ENCODE assay signal across 8 cellular contexts in the genomic region with DNA sequence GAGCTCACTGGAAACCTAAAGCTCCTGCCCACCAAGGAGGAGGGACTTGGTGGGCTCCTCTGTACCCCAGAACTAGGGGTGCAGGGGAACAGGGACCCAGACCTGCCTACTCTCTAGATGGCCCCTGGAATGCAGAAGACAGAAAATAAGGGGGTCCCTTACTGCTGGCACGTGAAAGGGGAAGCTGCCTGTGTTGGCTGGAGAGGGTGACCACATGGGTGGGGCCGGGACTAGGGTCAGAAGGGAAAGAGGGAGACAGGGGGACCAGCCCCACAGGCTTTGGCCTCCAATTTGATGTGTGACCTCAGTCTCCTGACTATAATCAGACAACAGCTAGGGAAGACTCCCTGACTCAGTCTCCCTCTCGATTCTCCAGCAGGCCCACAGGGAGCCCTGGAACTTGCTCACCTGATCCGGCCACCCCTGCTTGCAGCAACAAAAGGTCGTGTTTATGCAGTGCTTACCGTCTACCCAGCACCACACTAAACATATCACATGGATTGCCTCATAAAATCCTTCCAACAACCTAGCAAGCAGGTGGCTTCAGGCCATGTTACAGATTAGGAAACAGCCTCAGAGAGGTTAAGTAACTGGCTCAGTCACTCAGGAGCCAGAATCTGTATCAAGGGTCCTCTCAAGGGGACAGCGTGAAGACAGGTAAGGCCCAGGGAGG. TPM values are rescaled to one million over a fixed set of nuclear protein-coding genes. Genes with fewer than 3 reads are reported as not detected.
DNase-seq lines count a peak whose midpoint lies in the region; ATAC-seq and TF ChIP-seq lines count a peak whose summit lies in the region.
"Had no signal": no experiment of that assay in that cellular context is flagged by ENCODE, and none has a peak within 500 bp of the region (broad histone marks: within the 10 kb centered on the region; RNA-seq: fewer than 3 reads in every experiment).

No MANE protein-coding gene starts in this region.

- no peak overlapping the region for H3K18ac ChIP-seq in IMR-90 (ENCODE audit: low read depth, low read length)

- no peak overlapping the region for H2BK15ac ChIP-seq in IMR-90 (ENCODE audit: low read depth, low read length)

- H3K23ac ChIP-seq in IMR-90 (ENCODE audit: low read depth, low read length): 0 out of 2 replicates have a peak overlapping the region, but pooled peaks have one; percentile 24

- no TSS peak for BruUV-seq in IMR-90 (replicated peaks; lab: Mats Ljungman, UMichigan)

- H3K9me1 ChIP-seq in IMR-90 (ENCODE audit: insufficient read depth, low read length): peaks cover 37% of the 10 kb centered on the region

- H2BK5ac ChIP-seq in IMR-90 (ENCODE audit: low read depth, low read length, poor library complexity, severe bottlenecking): no peak overlapping the region

- H2BK120ac ChIP-seq in IMR-90 (ENCODE audit: low read depth, low read length): no peak overlapping the region

- no peak overlapping the region for H4K91ac ChIP-seq in IMR-90 (ENCODE audit: insufficient read depth, low read depth, low read length)

- peaks cover 5% of the 10 kb centered on the region for H3K36me3 Mint-ChIP-seq in activated T-helper 1 cell treated with anti-CD3 and anti-CD28 coated beads, Interleukin-12 subunit alpha, Interleukin-12 subunit beta, Interleukin-2, Interleukin-4 antibody, amounts not matched to agents 30 ng/mL and 10 ng/mL and 1 ng/mL, durations not matched to agents 14 hours and 24 hours and 36 hours (ENCODE audit: low read depth)

- H3K4me3 ChIP-seq in IMR-90 (ENCODE audit: insufficient read depth, low read depth, low read length): no peak overlapping the region
- no peak overlapping the region for H3K4me3 ChIP-seq in left ventricle myocardium inferior
- H3K4me3 ChIP-seq in gastrocnemius medialis: no peak overlapping the region

- no peak overlapping the region for H3K56ac ChIP-seq in IMR-90 (ENCODE audit: extremely low read depth, insufficient read depth, low read length)

- H2AFZ ChIP-seq in IMR-90 (replicated peaks; ENCODE audit: low read length, poor library complexity): peak overlapping the region; percentile 37

- H3K27me3 Mint-ChIP-seq in activated T-helper 1 cell treated with anti-CD3 and anti-CD28 coated beads, Interleukin-12 subunit alpha, Interleukin-12 subunit beta, Interleukin-2, Interleukin-4 antibody, amounts not matched to agents 30 ng/mL and 10 ng/mL and 1 ng/mL, durations not matched to agents 14 hours and 24 hours and 36 hours (ENCODE audit: insufficient read depth): no peaks in the 10 kb centered on the region

- H2BK20ac ChIP-seq in IMR-90 (ENCODE audit: low read depth, low read length): no peak overlapping the region

- ATAC-seq in IMR-90 (ENCODE audit: low read depth) (no peak), gastrocnemius medialis (peak; percentile 68 to 81), HG02885 (IDR thresholded peaks at IDR 0.05; ENCODE audit: poor library complexity, unreplicated experiment) (no peak), foreskin keratinocyte (no peak)

- no peak overlapping the region for H3K27ac ChIP-seq in IMR-90 (ENCODE audit: insufficient read depth, low read length)
- H3K27ac ChIP-seq in RWPE1: peak overlapping the region; percentile 67
- peak overlapping the region; percentile 40 for H3K27ac ChIP-seq in left ventricle myocardium inferior (replicated peaks)
- H3K27ac ChIP-seq in gastrocnemius medialis: peak overlapping the region; percentile 29 to 47 (median 36)
- H3K27ac ChIP-seq in foreskin keratinocyte: no peak overlapping the region

- TF ChIP-seq RAD21 in IMR-90 (IDR thresholded peaks at IDR 0.05; ENCODE audit: low read length): no peak

- H3K27me3 ChIP-seq in IMR-90 (ENCODE audit: control insufficient read depth, insufficient read depth, low read length): no peaks in the 10 kb centered on the region
- H3K27me3 ChIP-seq in left ventricle myocardium inferior (ENCODE audit: low read depth): no peaks in the 10 kb centered on the region
- no peaks in the 10 kb centered on the region for H3K27me3 ChIP-seq in gastrocnemius medialis
- H3K27me3 ChIP-seq in foreskin keratinocyte: no peaks in the 10 kb centered on the region

- H3K79me1 ChIP-seq in IMR-90 (ENCODE audit: low read depth in 1 of 2, low read length in 2 of 2): peaks cover 41 to 80% of the 10 kb centered on the region in 2 experiments

- H4K5ac ChIP-seq in IMR-90 (ENCODE audit: low read depth, low read length): no peak overlapping the region

- dilution Hi-C loops in IMR-90 (cut with HindIII; ENCODE audit: low sequenced_read_pairs, unreplicated experiment): no loop called here

- H3K9me3 ChIP-seq in IMR-90 (ENCODE audit: control insufficient read depth, insufficient read depth, low read length): no peaks in the 10 kb centered on the region
- no peaks in the 10 kb centered on the region for H3K9me3 ChIP-seq in left ventricle myocardium inferior (replicated peaks)
- H3K9me3 ChIP-seq in gastrocnemius medialis: no peaks in the 10 kb centered on the region

- peaks cover 27% of the 10 kb centered on the region for H4K20me1 ChIP-seq in IMR-90 (ENCODE audit: insufficient read depth, low read length)

- WGBS in IMR-90 (ENCODE audit: extremely low coverage in 2 of 2, insufficient read length in 1 of 2), 2 experiments: 55% methylated on average over 4 of the region's 7 CpGs; no CpG with 5 or more reads in 1 of the 2 experiments

- POLR2A ChIA-PET in IMR-90 (lab: Charles Lee; ENCODE audit: unreplicated experiment): no interaction called here
- POLR2A ChIA-PET in RWPE1 (lab: Yijun Ruan, JAX; ENCODE audit: low non-redundant PET): no interaction called here

- H3K9me3 Mint-ChIP-seq in activated T-helper 1 cell treated with anti-CD3 and anti-CD28 coated beads, Interleukin-12 subunit alpha, Interleukin-12 subunit beta, Interleukin-2, Interleukin-4 antibody, amounts not matched to agents 30 ng/mL and 10 ng/mL and 1 ng/mL, durations not matched to agents 14 hours and 24 hours and 36 hours: no peaks in the 10 kb centered on the region

- in situ Hi-C loops in IMR-90 (cut with MboI; ENCODE audit: low sequenced_read_pairs) (no loop called here), gastrocnemius medialis (cut with MboI; ENCODE audit: low sequenced_read_pairs in 4 of 4) (no loop called here)

- TF ChIP-seq CTCF in IMR-90 (conservative IDR thresholded peaks at IDR 0.05; ENCODE audit: low read depth, low read length): no peak
- TF ChIP-seq CTCF in RWPE1 (conservative IDR thresholded peaks at IDR 0.05; ENCODE audit: low read depth): no peak
- no peak for TF ChIP-seq CTCF in left ventricle myocardium inferior (IDR thresholded peaks at IDR 0.05; ENCODE audit: borderline replicate concordance)
- no peak for TF ChIP-seq CTCF in gastrocnemius medialis (IDR thresholded peaks at IDR 0.05 in 4 of 5, conservative IDR thresholded peaks at IDR 0.05 in 1 of 5)
- TF ChIP-seq CTCF in foreskin keratinocyte (conservative IDR thresholded peaks at IDR 0.05): no peak

- intact Hi-C loops in IMR-90 (cut with micrococcal nuclease) (no loop called here), left ventricle myocardium inferior (cut with micrococcal nuclease) (no loop called here), gastrocnemius medialis (cut with DNase I; ENCODE audit: low total_unique reads) (no loop called here)
- intact Hi-C loops in activated T-helper 1 cell treated with anti-CD3 and anti-CD28 coated beads, Interleukin-12 subunit alpha, Interleukin-12 subunit beta, Interleukin-2, Interleukin-4 antibody, amounts not matched to agents 30 ng/mL and 10 ng/mL and 1 ng/mL, durations not matched to agents 14 hours and 24 hours and 36 hours (cut with micrococcal nuclease): no loop called here

- H2AK9ac ChIP-seq in IMR-90 (replicated peaks; ENCODE audit: low read depth, low read length, poor library complexity): peak overlapping the region; percentile 70

- peaks cover 50% of the 10 kb centered on the region for H3K4me1 Mint-ChIP-seq in activated T-helper 1 cell treated with anti-CD3 and anti-CD28 coated beads, Interleukin-12 subunit alpha, Interleukin-12 subunit beta, Interleukin-2, Interleukin-4 antibody, amounts not matched to agents 30 ng/mL and 10 ng/mL and 1 ng/mL, durations not matched to agents 14 hours and 24 hours and 36 hours (ENCODE audit: low read depth)

- peak overlapping the region; percentile 4; the same call in 1 of the 2 replicates for H2AK5ac ChIP-seq in IMR-90 (ENCODE audit: low read depth, low read length)

- no peak overlapping the region for H3K27ac Mint-ChIP-seq in activated T-helper 1 cell treated with anti-CD3 and anti-CD28 coated beads, Interleukin-12 subunit alpha, Interleukin-12 subunit beta, Interleukin-2, Interleukin-4 antibody, amounts not matched to agents 30 ng/mL and 10 ng/mL and 1 ng/mL, durations not matched to agents 14 hours and 24 hours and 36 hours

- no peak overlapping the region for H3K9ac ChIP-seq in IMR-90 (ENCODE audit: low read depth, low read length)

- DNase-seq in IMR-90 (peak; percentile 29), RWPE1 (ENCODE audit: low spot score) (no peak), left ventricle myocardium inferior (no peak), gastrocnemius medialis (no peak), foreskin keratinocyte (no peak)
- no peak for DNase-seq in activated T-helper 1 cell treated with anti-CD3 and anti-CD28 coated beads, Interleukin-12 subunit alpha, Interleukin-12 subunit beta, Interleukin-2, Interleukin-4 antibody, amounts not matched to agents 30 ng/mL and 10 ng/mL and 1 ng/mL, durations not matched to agents 14 hours and 24 hours and 36 hours (ENCODE audit: low spot score)
- DNase-seq: NCI-H2029 treated with DMSO at 0.1 percent for 48 hours had no signal

- CTCF ChIA-PET in IMR-90 (lab: Yijun Ruan, JAX): no interaction called here
- CTCF ChIA-PET in RWPE1 (lab: Yijun Ruan, JAX): interaction anchor here (0.9 kb wide), 1 partner anchor 17 kb away, joined by 3 read pairs; no protein-coding TSS in a partner anchor

- H3K4me3 Mint-ChIP-seq in activated T-helper 1 cell treated with anti-CD3 and anti-CD28 coated beads, Interleukin-12 subunit alpha, Interleukin-12 subunit beta, Interleukin-2, Interleukin-4 antibody, amounts not matched to agents 30 ng/mL and 10 ng/mL and 1 ng/mL, durations not matched to agents 14 hours and 24 hours and 36 hours: no peak overlapping the region

- H3K14ac ChIP-seq in IMR-90 (replicated peaks; ENCODE audit: low read depth, low read length): 0 out of 2 replicates have a peak overlapping the region, but pooled peaks have one; percentile 45

- TF ChIP-seq POLR2A in IMR-90 (IDR thresholded peaks at IDR 0.05; ENCODE audit: low read depth, low read length) (no peak), gastrocnemius medialis (IDR thresholded peaks at IDR 0.05) (no peak)

- peaks cover 23% of the 10 kb centered on the region for H3K4me1 ChIP-seq in IMR-90 (ENCODE audit: control insufficient read depth, insufficient read depth, low read length)
- peaks cover 41% of the 10 kb centered on the region for H3K4me1 ChIP-seq in left ventricle myocardium inferior
- H3K4me1 ChIP-seq in gastrocnemius medialis: peaks cover 0 to 7% of the 10 kb centered on the region in 2 donors
- H3K4me1 ChIP-seq in foreskin keratinocyte: peaks cover 9% of the 10 kb centered on the region

- H3K4ac ChIP-seq in IMR-90 (ENCODE audit: low read depth, low read length): peak overlapping the region; percentile 23

- H3K36me3 ChIP-seq in IMR-90 (ENCODE audit: control insufficient read depth, insufficient read depth, low read length) (no peaks in the 10 kb centered on the region), left ventricle myocardium inferior (no peaks in the 10 kb centered on the region), gastrocnemius medialis (no peaks in the 10 kb centered on the region)

- no peak overlapping the region for H3K4me2 ChIP-seq in IMR-90 (ENCODE audit: low read depth, low read length)

- H4K8ac ChIP-seq in IMR-90 (ENCODE audit: low read depth in 2 of 2, low read length in 2 of 2): no peak overlapping the region

RNA-seq across cellular contexts. Expression of gene ARAP1, which starts 10.2 kb away (rescaled TPM):
- total RNA-seq in IMR-90 (2012; rRNA removed): 37.6 and 38.0 TPM in 2 replicates
- polyA plus RNA-seq in IMR-90 (2012; rRNA removed): 59.4 and 63.1 TPM in 2 replicates
- polyA plus RNA-seq in IMR-90 (2012; cell fraction: cytosol; rRNA removed): 42.2 and 63.5 TPM in 2 replicates
- 119 and 357 TPM in 2 replicates for polyA plus RNA-seq in IMR-90 (2012; cell fraction: nucleus; rRNA removed; ENCODE audit: low replicate concordance)
- total RNA-seq in left ventricle myocardium inferior: 51.9 TPM
- total RNA-seq in gastrocnemius medialis: 10 to 100 TPM; 18.3 to 52.0 (median 26.0) TPM
- total RNA-seq in activated T-helper 1 cell treated with anti-CD3 and anti-CD28 coated beads, Interleukin-12 subunit alpha, Interleukin-12 subunit beta, Interleukin-2, Interleukin-4 antibody, amounts not matched to agents 30 ng/mL and 10 ng/mL and 1 ng/mL, durations not matched to agents 14 hours and 24 hours and 36 hours: 78.8 and 88.6 TPM in 2 replicates
- total RNA-seq in foreskin keratinocyte: 50.2 and 51.8 TPM in 2 replicates
- polyA plus RNA-seq in foreskin keratinocyte: 38.5 and 40.3 TPM in 2 replicates

RNA-seq across cellular contexts. Expression of gene STARD10, which starts 51.9 kb away (rescaled TPM):
- total RNA-seq in IMR-90 (2012; rRNA removed) (22.2 and 23.8 TPM in 2 replicates), left ventricle myocardium inferior (93.6 TPM), gastrocnemius medialis (100 to 1,000 TPM in 1 of 4 donors, 10 to 100 TPM in 3; 39.1 to 103 (median 71.1) TPM), foreskin keratinocyte (77.4 and 80.2 TPM in 2 replicates)
- polyA plus RNA-seq in IMR-90 (2012; rRNA removed) (32.9 and 37.4 TPM in 2 replicates), foreskin keratinocyte (110 and 113 TPM in 2 replicates)
- 51.8 and 54.8 TPM in 2 replicates for polyA plus RNA-seq in IMR-90 (2012; cell fraction: cytosol; rRNA removed)
- 18.7 and 29.9 TPM in 2 replicates for polyA plus RNA-seq in IMR-90 (2012; cell fraction: nucleus; rRNA removed; ENCODE audit: low replicate concordance)
- total RNA-seq in activated T-helper 1 cell treated with anti-CD3 and anti-CD28 coated beads, Interleukin-12 subunit alpha, Interleukin-12 subunit beta, Interleukin-2, Interleukin-4 antibody, amounts not matched to agents 30 ng/mL and 10 ng/mL and 1 ng/mL, durations not matched to agents 14 hours and 24 hours and 36 hours: 19.8 and 23.9 TPM in 2 replicates

Comparison
In these comparisons a context has a peak if more than half of its experiments do, and no peak if none do; other contexts are left out.
1. ATAC-seq: peak in gastrocnemius medialis (2 of 2); none in IMR-90 (single experiment), HG02885 (single experiment) and foreskin keratinocyte (single experiment).
2. H3K27ac ChIP-seq: peak in RWPE1 (single experiment), left ventricle myocardium inferior (single experiment) and gastrocnemius medialis (4 of 4); none in IMR-90 (single experiment) and foreskin keratinocyte (single experiment).